8 cellular contexts compared by ENCODE assay signal in the genomic region with DNA sequence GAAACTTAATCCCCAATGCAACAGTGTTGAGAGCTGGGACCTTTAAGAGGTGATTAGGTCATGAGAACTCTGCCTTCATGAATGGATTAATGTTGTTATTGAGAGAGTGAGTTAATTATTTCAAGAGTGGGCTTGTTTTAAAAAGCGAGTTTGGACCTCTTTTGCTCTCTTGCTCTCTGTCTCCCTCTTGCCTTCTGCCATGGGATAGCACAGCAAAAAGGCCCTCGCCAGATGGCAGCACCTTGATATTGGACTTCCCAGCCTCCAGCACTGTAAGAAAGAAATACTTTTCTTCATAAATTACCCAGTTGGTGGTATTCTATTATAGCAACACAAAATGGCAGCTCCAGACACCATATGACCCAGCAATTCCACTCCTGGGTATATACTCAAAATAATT. TPM values are rescaled to one million over a fixed set of nuclear protein-coding genes. Genes with fewer than 3 reads are reported as not detected.
A peak's percentile ranks its signal among the peaks of the same experiment; 100 is the strongest.
DNase-seq lines count a peak whose midpoint lies in the region; ATAC-seq, FAIRE-seq and TF ChIP-seq lines count a peak whose summit lies in the region.

No MANE protein-coding gene starts in this region.

- POLR2A ChIA-PET in Panc1 (lab: Charles Lee), result no interaction called here

- CTCF ChIA-PET in Panc1 (lab: Charles Lee), result no interaction called here

- no TSS peak for BruUV-seq in Panc1 (replicated peaks; lab: Mats Ljungman, UMichigan)

- H3K27me3 ChIP-seq in Panc1 (ENCODE audit: control insufficient read depth, insufficient read depth, low read length) (no peaks in the 10 kb centered on the region), thyroid gland (no peaks in the 10 kb centered on the region)

- H3K36me3 ChIP-seq in Panc1 (ENCODE audit: control insufficient read depth, insufficient read depth, low read length), result no peaks in the 10 kb centered on the region
- H3K36me3 ChIP-seq in thyroid gland, result no peaks in the 10 kb centered on the region

- peak; percentile 82 for TF ChIP-seq CTCF in Panc1 (IDR thresholded peaks at IDR 0.05)
- peak; percentile 77 for TF ChIP-seq CTCF in choroid plexus epithelial cell (conservative IDR thresholded peaks at IDR 0.05; ENCODE audit: low read depth, low read length)
- peak in 3 of 6 experiments; percentile 15 to 29 (median 24) for TF ChIP-seq CTCF in thyroid gland (IDR thresholded peaks at IDR 0.05)

- H3K4me1 ChIP-seq in Panc1 (ENCODE audit: control insufficient read depth, insufficient read depth, low read length) (no peaks in the 10 kb centered on the region), thyroid gland (no peaks in the 10 kb centered on the region)

- ATAC-seq in Panc1, result no peak

- intact Hi-C loops in Panc1 (cut with micrococcal nuclease; ENCODE audit: unreplicated experiment), result no loop called here
- intact Hi-C loops in thyroid gland (cut with DNase I), result no loop called here

- FAIRE-seq in urothelium cell line (lab: Jason Lieb, UNC), result no peak

- no peak for TF ChIP-seq POLR2A in thyroid gland (IDR thresholded peaks at IDR 0.05)

- H3K4me3 ChIP-seq in Panc1 (ENCODE audit: low read depth in 2 of 2, low read length in 2 of 2), result no peak overlapping the region
- H3K4me3 ChIP-seq in choroid plexus epithelial cell (ENCODE audit: low read depth, low read length), result no peak overlapping the region
- no peak overlapping the region for H3K4me3 ChIP-seq in thyroid gland (replicated peaks in 1 of 3)

- H3K27ac ChIP-seq in Panc1 (ENCODE audit: low read length), result no peak overlapping the region
- no peak overlapping the region for H3K27ac ChIP-seq in thyroid gland

- H3K9me3 ChIP-seq in Panc1 (ENCODE audit: control insufficient read depth, insufficient read depth, low read depth, low read length) (no peaks in the 10 kb centered on the region), thyroid gland (no peaks in the 10 kb centered on the region)

- DNase-seq in stimulated activated CD4-positive, alpha-beta T cell treated with anti-CD3 and anti-CD28 coated beads, Interleukin-1b, Interleukin-23, amount 100 ng/mL, for 48 hours, result peak; percentile 18
- DNase-seq in stimulated activated CD4-positive, alpha-beta T cell treated with anti-CD3 and anti-CD28 coated beads, Interleukin-12 subunit alpha, Interleukin-12 subunit beta, amount 100 ng/mL, for 4 hours, result no peak
- DNase-seq in Panc1 (ENCODE audit: low read depth, low spot score) (peak; percentile 35), choroid plexus epithelial cell (ENCODE audit: low read depth) (peak; percentile 44), urothelium cell line (ENCODE audit: low spot score) (peak; percentile 10), NCI-H1436 treated with DMSO at 0.1 percent for 48 hours (lab: John Stamatoyannopoulos, UW) (no peak), DMS79 treated with DMSO at 0.1 percent for 48 hours (lab: John Stamatoyannopoulos, UW) (no peak), thyroid gland (no peak)

- in situ Hi-C loops in Panc1 (cut with HindIII; ENCODE audit: low pct_unique_long_range_greater_than_20kb, low sequenced_read_pairs), result no loop called here

- WGBS in thyroid gland, 2 donors, result 47 to 65% methylated on average over 2 of the region's 2 CpGs

RNA-seq across cellular contexts. Expression of gene ATP6AP2, which starts 7.0 kb away (rescaled TPM):
- total RNA-seq in Panc1 (2021; ENCODE audit: unreplicated experiment), result 72.7 TPM
- 61.1 TPM for polyA plus RNA-seq in Panc1 (2012; ENCODE audit: insufficient read length)
- total RNA-seq in thyroid gland, result 100 to 1,000 TPM; 213 to 287 (median 270) TPM

RNA-seq across cellular contexts. Expression of gene MPC1L, which starts 49.5 kb away (rescaled TPM):
- not detected for total RNA-seq in Panc1 (2021; ENCODE audit: unreplicated experiment)
- not detected for polyA plus RNA-seq in Panc1 (2012; ENCODE audit: insufficient read length)
- total RNA-seq in thyroid gland, result not detected

Comparison
In these comparisons a context has a peak if more than half of its experiments do, and no peak if none do; other contexts are left out.
1. DNase-seq: peak in stimulated activated CD4-positive, alpha-beta T cell treated with anti-CD3 and anti-CD28 coated beads, Interleukin-1b, Interleukin-23, amount 100 ng/mL, for 48 hours (single experiment), Panc1 (single experiment), choroid plexus epithelial cell (single experiment) and urothelium cell line (single experiment); none in stimulated activated CD4-positive, alpha-beta T cell treated with anti-CD3 and anti-CD28 coated beads, Interleukin-12 subunit alpha, Interleukin-12 subunit beta, amount 100 ng/mL, for 4 hours (single experiment), NCI-H1436 treated with DMSO at 0.1 percent for 48 hours (single experiment), DMS79 treated with DMSO at 0.1 percent for 48 hours (single experiment) and thyroid gland (0 of 2).